1 cellular context compared by ENCODE assay signal in the genomic region with DNA sequence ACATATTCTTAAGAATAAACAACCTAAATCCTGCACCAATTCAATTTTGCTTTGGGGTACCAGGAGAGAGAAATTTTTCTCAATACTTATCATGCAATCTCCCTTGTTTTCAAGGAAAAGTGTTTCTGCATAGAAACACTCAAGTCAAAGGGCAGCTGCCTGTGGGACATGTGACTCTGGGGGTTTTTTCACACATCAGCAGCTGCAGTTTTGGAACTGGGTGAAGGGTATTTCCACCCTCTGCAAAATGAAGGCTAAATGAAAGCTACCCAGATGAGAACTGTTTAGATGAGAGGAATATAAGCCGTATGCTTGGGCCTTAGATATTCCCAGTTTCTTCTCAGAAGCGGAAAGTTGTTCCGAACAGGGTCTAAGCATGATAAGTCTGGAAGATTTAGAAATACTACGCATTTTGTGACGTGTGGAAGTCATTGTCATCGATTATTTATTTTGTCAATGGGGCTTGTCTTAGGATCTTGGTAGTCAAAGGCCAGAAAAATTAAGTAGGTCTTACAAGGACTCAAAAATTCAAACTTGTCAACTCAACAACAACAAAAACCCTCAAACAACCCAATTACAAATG.
A peak's percentile ranks its signal among the peaks of the same experiment; 100 is the strongest.
TF ChIP-seq lines count a peak whose summit lies in the region.

No MANE protein-coding gene starts in this region.

TF ChIP-seq in GM12878, 131 proteins besides CTCF, POLR2A, EP300 and RAD21 (continued from another document):
- TF ChIP-seq, protein P1, sequence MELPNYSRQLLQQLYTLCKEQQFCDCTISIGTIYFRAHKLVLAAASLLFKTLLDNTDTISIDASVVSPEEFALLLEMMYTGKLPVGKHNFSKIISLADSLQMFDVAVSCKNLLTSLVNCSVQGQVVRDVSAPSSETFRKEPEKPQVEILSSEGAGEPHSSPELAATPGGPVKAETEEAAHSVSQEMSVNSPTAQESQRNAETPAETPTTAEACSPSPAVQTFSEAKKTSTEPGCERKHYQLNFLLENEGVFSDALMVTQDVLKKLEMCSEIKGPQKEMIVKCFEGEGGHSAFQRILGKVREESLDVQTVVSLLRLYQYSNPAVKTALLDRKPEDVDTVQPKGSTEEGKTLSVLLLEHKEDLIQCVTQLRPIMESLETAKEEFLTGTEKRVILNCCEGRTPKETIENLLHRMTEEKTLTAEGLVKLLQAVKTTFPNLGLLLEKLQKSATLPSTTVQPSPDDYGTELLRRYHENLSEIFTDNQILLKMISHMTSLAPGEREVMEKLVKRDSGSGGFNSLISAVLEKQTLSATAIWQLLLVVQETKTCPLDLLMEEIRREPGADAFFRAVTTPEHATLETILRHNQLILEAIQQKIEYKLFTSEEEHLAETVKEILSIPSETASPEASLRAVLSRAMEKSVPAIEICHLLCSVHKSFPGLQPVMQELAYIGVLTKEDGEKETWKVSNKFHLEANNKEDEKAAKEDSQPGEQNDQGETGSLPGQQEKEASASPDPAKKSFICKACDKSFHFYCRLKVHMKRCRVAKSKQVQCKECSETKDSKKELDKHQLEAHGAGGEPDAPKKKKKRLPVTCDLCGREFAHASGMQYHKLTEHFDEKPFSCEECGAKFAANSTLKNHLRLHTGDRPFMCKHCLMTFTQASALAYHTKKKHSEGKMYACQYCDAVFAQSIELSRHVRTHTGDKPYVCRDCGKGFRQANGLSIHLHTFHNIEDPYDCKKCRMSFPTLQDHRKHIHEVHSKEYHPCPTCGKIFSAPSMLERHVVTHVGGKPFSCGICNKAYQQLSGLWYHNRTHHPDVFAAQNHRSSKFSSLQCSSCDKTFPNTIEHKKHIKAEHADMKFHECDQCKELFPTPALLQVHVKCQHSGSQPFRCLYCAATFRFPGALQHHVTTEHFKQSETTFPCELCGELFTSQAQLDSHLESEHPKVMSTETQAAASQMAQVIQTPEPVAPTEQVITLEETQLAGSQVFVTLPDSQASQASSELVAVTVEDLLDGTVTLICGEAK (IDR thresholded peaks at IDR 0.05; ENCODE audit: borderline replicate concordance), result 0 out of 2 replicates have a peak, but pooled peaks have one; percentile 51
- TF ChIP-seq IKZF1 (conservative IDR thresholded peaks at IDR 0.05) (peak; percentile 67), FOXM1 (IDR thresholded peaks at IDR 0.05; ENCODE audit: low read depth, low read length) (peak; percentile 57; the same call in 1 of the 2 replicates), YY1 (IDR thresholded peaks at IDR 0.05; ENCODE audit: low read depth, low read length) (peak; percentile 77)
